In the genomic region with DNA sequence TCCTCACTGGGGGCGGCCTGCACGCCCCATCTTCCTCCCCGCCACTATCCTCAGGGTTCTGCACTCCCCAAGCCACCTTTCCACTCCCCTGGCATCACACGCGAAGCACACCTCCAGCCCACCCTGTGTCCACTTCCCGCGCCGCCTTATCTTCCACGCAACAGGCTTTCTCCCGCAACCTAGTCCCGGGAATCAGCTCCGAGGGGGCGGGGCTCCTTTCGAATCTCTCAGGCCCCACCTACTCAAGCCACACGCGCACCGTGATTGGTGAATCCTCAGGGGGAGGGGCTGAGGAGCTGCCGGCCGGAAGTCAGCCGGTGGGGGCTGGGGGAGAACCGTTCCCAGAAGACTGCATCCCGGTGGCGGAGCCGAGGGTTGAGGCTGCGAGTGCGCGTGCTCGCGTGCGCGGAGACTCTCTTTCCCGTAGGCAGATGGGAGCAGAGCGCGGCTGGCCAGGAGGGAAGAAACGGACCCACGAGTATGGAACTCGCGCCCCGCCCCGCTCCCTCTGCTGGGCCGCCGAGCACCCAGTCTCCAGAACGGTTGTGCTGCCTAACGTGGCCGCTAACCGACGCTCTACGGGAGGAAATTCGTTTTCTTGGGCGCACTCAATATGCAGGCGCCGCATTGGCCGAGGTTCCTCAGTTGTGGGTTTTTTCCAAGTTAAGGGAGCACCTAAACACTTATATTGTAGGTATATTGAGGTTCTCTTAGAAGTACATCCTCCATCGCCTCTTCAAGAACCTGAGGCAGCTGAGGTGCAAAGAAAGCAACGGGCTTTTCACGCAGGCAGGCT, we compare ENCODE assay signal across 8 cellular contexts. TPM values are rescaled to one million over a fixed set of nuclear protein-coding genes. Genes with fewer than 3 reads are reported as not detected.
A peak's percentile ranks its signal among the peaks of the same experiment; 100 is the strongest.
DNase-seq lines count a peak whose midpoint lies in the region; ATAC-seq and TF ChIP-seq lines count a peak whose summit lies in the region.

PSRC1 (minus strand) TSS at position 194 of the 796 bp plus-strand sequence.

- peak within 1 kb of the TSS; percentile 67 for H3K18ac ChIP-seq in IMR-90 (ENCODE audit: low read depth, low read length)

- no peaks in the 10 kb centered on the region for H3K27me3 ChIP-seq in IMR-90 (ENCODE audit: control insufficient read depth, insufficient read depth, low read length)

- CTCF ChIA-PET in IMR-90 (lab: Yijun Ruan, JAX): interaction anchor here (0.6 to 1.2 kb wide), 5 partner anchors 24 to 115 kb away, joined by 3 to 4 read pairs (median 3); partner anchors contain the start of gene SORT1

- H3K4ac ChIP-seq in IMR-90 (ENCODE audit: low read depth, low read length): peak within 1 kb of the TSS; percentile 85

- H4K20me1 ChIP-seq in IMR-90 (ENCODE audit: insufficient read depth, low read length): no peaks in the 10 kb centered on the region

- peak within 1 kb of the TSS; percentile 63 for H3K4me3 ChIP-seq in IMR-90 (ENCODE audit: insufficient read depth, low read depth, low read length)

- DNase-seq in DMS153 (lab: John Stamatoyannopoulos, UW) (peak; percentile 93), IMR-90 (peak; percentile 96), OCI-M1 (lab: John Stamatoyannopoulos, UW) (peak; percentile 95), activated T-cell treated with anti-CD3 and anti-CD28 coated beads for 4 hours (peak; percentile 88), epithelial cell of prostate (ENCODE audit: low read depth, low spot score) (peak; percentile 76), mucosa of gallbladder (ENCODE audit: low spot score) (peak; percentile 96)
- peak; percentile 76 to 80 for DNase-seq in stimulated activated CD8-positive, alpha-beta memory T cell treated with anti-CD3 and anti-CD28 coated beads, Interleukin-4, amount 100 ng/mL, for 4 hours (ENCODE audit: low read depth in 2 of 2, low spot score in 1 of 2)

- H3K9me3 ChIP-seq in IMR-90 (ENCODE audit: control insufficient read depth, insufficient read depth, low read length): no peaks in the 10 kb centered on the region

- H4K5ac ChIP-seq in IMR-90 (ENCODE audit: low read depth, low read length): peak within 1 kb of the TSS; percentile 91

- peak within 1 kb of the TSS; percentile 85 for H2BK5ac ChIP-seq in IMR-90 (ENCODE audit: low read depth, low read length, poor library complexity, severe bottlenecking)

- peak within 1 kb of the TSS; percentile 95 for H2AFZ ChIP-seq in IMR-90 (replicated peaks; ENCODE audit: low read length, poor library complexity)

- no TSS peak for BruUV-seq in IMR-90 (replicated peaks; lab: Mats Ljungman, UMichigan)

- peaks cover 5% of the 10 kb centered on the region for H3K4me1 ChIP-seq in IMR-90 (ENCODE audit: control insufficient read depth, insufficient read depth, low read length)

- POLR2A ChIA-PET in IMR-90 (lab: Charles Lee; ENCODE audit: unreplicated experiment): interaction anchor here (0.8 to 1.6 kb wide), 4 partner anchors 13 to 109 kb away, joined by 3 to 4 read pairs (median 3); no protein-coding TSS in a partner anchor

- 1% methylated on average over 17 of the region's 56 CpGs; no CpG with 5 or more reads in 1 of the 2 experiments for WGBS in IMR-90 (ENCODE audit: extremely low coverage in 2 of 2, insufficient read length in 1 of 2), 2 experiments

- H3K27ac ChIP-seq in IMR-90 (ENCODE audit: insufficient read depth, low read length): peak within 1 kb of the TSS; percentile 93
- H3K27ac ChIP-seq in epithelial cell of prostate: peak within 1 kb of the TSS; percentile 80

- H3K9ac ChIP-seq in IMR-90 (ENCODE audit: low read depth, low read length): peak within 1 kb of the TSS; percentile 89

- intact Hi-C loops in IMR-90 (cut with micrococcal nuclease): loop anchor here (1.0 to 10.0 kb wide), 5 partner anchors 16 to 342 kb away; no protein-coding TSS in a partner anchor

- peak within 1 kb of the TSS; percentile 91 for H2AK9ac ChIP-seq in IMR-90 (replicated peaks; ENCODE audit: low read depth, low read length, poor library complexity)

- H3K23ac ChIP-seq in IMR-90 (ENCODE audit: low read depth, low read length): peak within 1 kb of the TSS; percentile 93

- H2BK20ac ChIP-seq in IMR-90 (ENCODE audit: low read depth, low read length): peak within 1 kb of the TSS; percentile 5

- peak within 1 kb of the TSS; percentile 71 for H2BK120ac ChIP-seq in IMR-90 (ENCODE audit: low read depth, low read length)

- peak; percentile 67 for TF ChIP-seq RAD21 in IMR-90 (IDR thresholded peaks at IDR 0.05; ENCODE audit: low read length)

- peak; percentile 60; the same call in 1 of the 2 replicates for TF ChIP-seq POLR2A in IMR-90 (IDR thresholded peaks at IDR 0.05; ENCODE audit: low read depth, low read length)

- TF ChIP-seq CTCF in IMR-90 (conservative IDR thresholded peaks at IDR 0.05; ENCODE audit: low read depth, low read length): peak; percentile 73

- peak within 1 kb of the TSS; percentile 79 for H3K14ac ChIP-seq in IMR-90 (replicated peaks; ENCODE audit: low read depth, low read length)

- H3K56ac ChIP-seq in IMR-90 (ENCODE audit: extremely low read depth, insufficient read depth, low read length): peak within 1 kb of the TSS; percentile 92

- dilution Hi-C loops in IMR-90 (cut with HindIII; ENCODE audit: low sequenced_read_pairs, unreplicated experiment): no loop called here

- peak within 1 kb of the TSS; percentile 93; the same call in 2 of the 3 replicates for H2BK15ac ChIP-seq in IMR-90 (ENCODE audit: low read depth, low read length)

- peak within 1 kb of the TSS; percentile 78 for H2AK5ac ChIP-seq in IMR-90 (ENCODE audit: low read depth, low read length)

- H3K9me1 ChIP-seq in IMR-90 (ENCODE audit: insufficient read depth, low read length): 0 out of 2 replicates have a peak, but pooled peaks cover 4% of the 10 kb centered on the region

- peak within 1 kb of the TSS; percentile 97 to 100 for H4K8ac ChIP-seq in IMR-90 (ENCODE audit: low read depth in 2 of 2, low read length in 2 of 2)

- H3K36me3 ChIP-seq in IMR-90 (ENCODE audit: control insufficient read depth, insufficient read depth, low read length): peaks cover 6% of the 10 kb centered on the region

- H3K79me1 ChIP-seq in IMR-90 (ENCODE audit: low read depth in 1 of 2, low read length in 2 of 2): peaks cover 15 to 44% of the 10 kb centered on the region in 2 experiments

- peak; percentile 93 for ATAC-seq in GM21528 (IDR thresholded peaks at IDR 0.05; ENCODE audit: low FRiP score, unreplicated experiment)
- peak; percentile 97 for ATAC-seq in IMR-90 (ENCODE audit: low read depth)

- peak within 1 kb of the TSS; percentile 76 for H4K91ac ChIP-seq in IMR-90 (ENCODE audit: insufficient read depth, low read depth, low read length)

- in situ Hi-C loops in IMR-90 (cut with MboI; ENCODE audit: low sequenced_read_pairs): no loop called here

- H3K4me2 ChIP-seq in IMR-90 (ENCODE audit: low read depth, low read length): peak within 1 kb of the TSS; percentile 96

TF ChIP-seq in IMR-90, 13 proteins besides CTCF, POLR2A, EP300 and RAD21:
- peak; percentile 49; the same call in 1 of the 2 replicates for TF ChIP-seq BHLHE40 (IDR thresholded peaks at IDR 0.05; ENCODE audit: low read depth, low read length)
- TF ChIP-seq RFX5 (IDR thresholded peaks at IDR 0.05; ENCODE audit: low read depth, low read length): no peak
- TF ChIP-seq, protein P1, sequence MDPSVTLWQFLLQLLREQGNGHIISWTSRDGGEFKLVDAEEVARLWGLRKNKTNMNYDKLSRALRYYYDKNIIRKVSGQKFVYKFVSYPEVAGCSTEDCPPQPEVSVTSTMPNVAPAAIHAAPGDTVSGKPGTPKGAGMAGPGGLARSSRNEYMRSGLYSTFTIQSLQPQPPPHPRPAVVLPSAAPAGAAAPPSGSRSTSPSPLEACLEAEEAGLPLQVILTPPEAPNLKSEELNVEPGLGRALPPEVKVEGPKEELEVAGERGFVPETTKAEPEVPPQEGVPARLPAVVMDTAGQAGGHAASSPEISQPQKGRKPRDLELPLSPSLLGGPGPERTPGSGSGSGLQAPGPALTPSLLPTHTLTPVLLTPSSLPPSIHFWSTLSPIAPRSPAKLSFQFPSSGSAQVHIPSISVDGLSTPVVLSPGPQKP (IDR thresholded peaks at IDR 0.05; ENCODE audit: borderline replicate concordance, low read depth, low read length): peak; percentile 7; the same call in 1 of the 2 replicates
- peak; percentile 58 for TF ChIP-seq SMC3 (IDR thresholded peaks at IDR 0.05; ENCODE audit: low read depth, low read length)
- TF ChIP-seq RCOR1 (IDR thresholded peaks at IDR 0.05; ENCODE audit: insufficient replicate concordance, low read length): no peak
- no peak for TF ChIP-seq CEBPB (IDR thresholded peaks at IDR 0.05; ENCODE audit: low read depth, low read length)
- TF ChIP-seq MAZ (IDR thresholded peaks at IDR 0.05; ENCODE audit: borderline replicate concordance, low read depth, low read length): peak; percentile 99
- TF ChIP-seq MXI1 (IDR thresholded peaks at IDR 0.05; ENCODE audit: borderline replicate concordance, low read depth, low read length): peak; percentile 80; the same call in 1 of the 2 replicates
- no peak for TF ChIP-seq FOS (IDR thresholded peaks at IDR 0.05; ENCODE audit: low read depth, low read length)
- TF ChIP-seq CHD1 (IDR thresholded peaks at IDR 0.05; ENCODE audit: low read depth, low read length): no peak
- no peak for TF ChIP-seq NFE2L2 (IDR thresholded peaks at IDR 0.05; ENCODE audit: low read depth, low read length)
- no peak for TF ChIP-seq MAFK (IDR thresholded peaks at IDR 0.05; ENCODE audit: low read depth, low read length)
- TF ChIP-seq, protein P2, sequence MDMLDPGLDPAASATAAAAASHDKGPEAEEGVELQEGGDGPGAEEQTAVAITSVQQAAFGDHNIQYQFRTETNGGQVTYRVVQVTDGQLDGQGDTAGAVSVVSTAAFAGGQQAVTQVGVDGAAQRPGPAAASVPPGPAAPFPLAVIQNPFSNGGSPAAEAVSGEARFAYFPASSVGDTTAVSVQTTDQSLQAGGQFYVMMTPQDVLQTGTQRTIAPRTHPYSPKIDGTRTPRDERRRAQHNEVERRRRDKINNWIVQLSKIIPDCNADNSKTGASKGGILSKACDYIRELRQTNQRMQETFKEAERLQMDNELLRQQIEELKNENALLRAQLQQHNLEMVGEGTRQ (IDR thresholded peaks at IDR 0.05; ENCODE audit: low read depth, low read length): peak; percentile 3; the same call in 1 of the 2 replicates
TF ChIP-seq in IMR-90: peak in this region for 6.

RNA-seq across cellular contexts. Expression of gene PSRC1, which starts in this region (rescaled TPM):
- total RNA-seq in IMR-90 (2012; rRNA removed) (34.6 and 36.4 TPM in 2 replicates), mucosa of gallbladder (7.4 TPM)
- 40.3 and 42.1 TPM in 2 replicates for polyA plus RNA-seq in IMR-90 (2012; rRNA removed)
- polyA plus RNA-seq in IMR-90 (2012; cell fraction: cytosol; rRNA removed): 20.2 and 35.7 TPM in 2 replicates
- 123 and 134 TPM in 2 replicates for polyA plus RNA-seq in IMR-90 (2012; cell fraction: nucleus; rRNA removed; ENCODE audit: low replicate concordance)

Comparison
In these comparisons a context has a peak if more than half of its experiments do, and no peak if none do; other contexts are left out.
1. Peak in every context shown above with its lines: DNase-seq, ATAC-seq, H3K4me3 ChIP-seq and H3K27ac ChIP-seq.